Comparison of ENCODE assay signal across 18 cellular contexts in genomic region chr11:103651341-103651998, GRCh38.
DNase-seq lines count a peak whose midpoint lies in the region; FAIRE-seq and TF ChIP-seq lines count a peak whose summit lies in the region.
"Had no signal": no experiment of that assay in that cellular context is flagged by ENCODE, and none has a peak within 500 bp of the region (broad histone marks: within the 10 kb centered on the region; RNA-seq: fewer than 3 reads in every experiment).

No MANE protein-coding gene starts in this region.

- CTCF ChIA-PET in activated naive CD4-positive, alpha-beta T cell treated with anti-CD3 and anti-CD28 coated beads for 36 hours (lab: Charles Lee) = no interaction called here

- no peak overlapping the region for H3K4me3 ChIP-seq in fibroblast of villous mesenchyme (ENCODE audit: low read depth, low read length)
- no peak overlapping the region for H3K4me3 ChIP-seq in BE2C (ENCODE audit: low read depth, low read length)
- H3K4me3 ChIP-seq: GM23248, K562 had no signal

- H3K4me3 Mint-ChIP-seq in nephron progenitor cell = no peak overlapping the region
- no peak overlapping the region for H3K4me3 Mint-ChIP-seq in activated naive CD4-positive, alpha-beta T cell treated with anti-CD3 and anti-CD28 coated beads for 36 hours
- H3K4me3 Mint-ChIP-seq: CD8-positive, alpha-beta memory T cell had no signal

- intact Hi-C loops in activated naive CD4-positive, alpha-beta T cell treated with anti-CD3 and anti-CD28 coated beads for 36 hours (cut with micrococcal nuclease) = no loop called here

- TF ChIP-seq POLR2A in GM12892 (IDR thresholded peaks at IDR 0.05; ENCODE audit: low read depth, low read length) = no peak

- H3K27me3 Mint-ChIP-seq in nephron progenitor cell (ENCODE audit: low read depth, poor library complexity) = peaks cover 7% of the 10 kb centered on the region
- H3K27me3 Mint-ChIP-seq in activated naive CD4-positive, alpha-beta T cell treated with anti-CD3 and anti-CD28 coated beads for 36 hours (ENCODE audit: low read depth) = peaks cover 1% of the 10 kb centered on the region
- H3K27me3 Mint-ChIP-seq: B cell; CD8-positive, alpha-beta memory T cell had no signal

- H3K9me3 Mint-ChIP-seq in nephron progenitor cell = peaks cover 22% of the 10 kb centered on the region
- peaks cover 8% of the 10 kb centered on the region for H3K9me3 Mint-ChIP-seq in activated naive CD4-positive, alpha-beta T cell treated with anti-CD3 and anti-CD28 coated beads for 36 hours

- H3K27ac Mint-ChIP-seq in nephron progenitor cell = no peak overlapping the region
- H3K27ac Mint-ChIP-seq in activated naive CD4-positive, alpha-beta T cell treated with anti-CD3 and anti-CD28 coated beads for 36 hours = no peak overlapping the region
- H3K27ac Mint-ChIP-seq: B cell had no signal

- H3K36me3 ChIP-seq in BE2C = no peaks in the 10 kb centered on the region

- TF ChIP-seq CTCF in fibroblast of villous mesenchyme (IDR thresholded peaks at IDR 0.05; ENCODE audit: insufficient read depth, low read depth, low read length) (no peak), BE2C (IDR thresholded peaks at IDR 0.05; ENCODE audit: low read depth, low read length) (no peak), nephron progenitor cell (IDR thresholded peaks at IDR 0.05) (no peak)

- DNase-seq in A172 (ENCODE audit: low spot score) = peak; percentile 60
- DNase-seq in GM12892 (ENCODE audit: insufficient read length) = no peak
- DNase-seq in NCI-H82 (lab: John Stamatoyannopoulos, UW) = peak; percentile 65
- DNase-seq in fibroblast of villous mesenchyme (ENCODE audit: low read depth) = peak; percentile 29
- no peak for DNase-seq in BE2C
- DNase-seq in nephron progenitor cell = no peak
- DNase-seq in NCI-H1048 (lab: John Stamatoyannopoulos, UW) = no peak
- DNase-seq in activated naive CD4-positive, alpha-beta T cell treated with anti-CD3 and anti-CD28 coated beads for 36 hours = no peak
- DNase-seq: 8988T; ACHN; Caco-2; CD8-positive, alpha-beta memory T cell; DMS53; H7 had no signal

- no peaks in the 10 kb centered on the region; the same call in 1 of the 2 replicates for H3K4me1 ChIP-seq in BE2C
- H3K4me1 ChIP-seq: Caco-2 had no signal

- H3K9me3 ChIP-seq in BE2C = no peaks in the 10 kb centered on the region

- H3K27me3 ChIP-seq in BE2C = no peaks in the 10 kb centered on the region

- peak; percentile 36 for FAIRE-seq in GM12892 (lab: Jason Lieb, UNC)
- FAIRE-seq: GM18507, K562 had no signal

- H3K36me3 Mint-ChIP-seq in nephron progenitor cell (ENCODE audit: low read depth) = no peaks in the 10 kb centered on the region
- no peaks in the 10 kb centered on the region for H3K36me3 Mint-ChIP-seq in activated naive CD4-positive, alpha-beta T cell treated with anti-CD3 and anti-CD28 coated beads for 36 hours (ENCODE audit: low read depth)
- H3K36me3 Mint-ChIP-seq: CD8-positive, alpha-beta memory T cell had no signal

- no peaks in the 10 kb centered on the region for H3K4me1 Mint-ChIP-seq in nephron progenitor cell
- H3K4me1 Mint-ChIP-seq in activated naive CD4-positive, alpha-beta T cell treated with anti-CD3 and anti-CD28 coated beads for 36 hours (ENCODE audit: low read depth) = no peaks in the 10 kb centered on the region
- H3K4me1 Mint-ChIP-seq: CD8-positive, alpha-beta memory T cell had no signal

Comparison
In these comparisons a context has a peak if more than half of its experiments do, and no peak if none do; other contexts are left out.
1. DNase-seq: peak in A172 (single experiment), NCI-H82 (single experiment) and fibroblast of villous mesenchyme (single experiment); none in GM12892 (single experiment), BE2C (single experiment), nephron progenitor cell (single experiment), NCI-H1048 (single experiment) and activated naive CD4-positive, alpha-beta T cell treated with anti-CD3 and anti-CD28 coated beads for 36 hours (single experiment).